10 cellular contexts compared by ENCODE assay signal in genomic region chr20:40706977-40707582, GRCh38. TPM values are rescaled to one million over a fixed set of nuclear protein-coding genes. Genes with fewer than 3 reads are reported as not detected.
DNase-seq lines count a peak whose midpoint lies in the region; ATAC-seq, FAIRE-seq and TF ChIP-seq lines count a peak whose summit lies in the region.
"Had no signal": no experiment of that assay in that cellular context is flagged by ENCODE, and none has a peak within 500 bp of the region (broad histone marks: within the 10 kb centered on the region; RNA-seq: fewer than 3 reads in every experiment).

No MANE protein-coding gene starts in this region.

- no peaks in the 10 kb centered on the region for H3K36me3 Mint-ChIP-seq in activated CD8-positive, alpha-beta T cell treated with anti-CD3 and anti-CD28 coated beads for 36 hours (ENCODE audit: low read depth)
- no peaks in the 10 kb centered on the region for H3K36me3 Mint-ChIP-seq in activated CD8-positive, alpha-beta T cell treated with anti-CD3 and anti-CD28 coated beads, Interleukin-2, amount 10 ng/mL, durations not matched to agents 7 days and 5 days (ENCODE audit: low read depth)

- dilution Hi-C loops in keratinocyte (cut with MboI; ENCODE audit: extremely low pct_ligation_motif_present, low sequenced_read_pairs): no loop called here

- H3K9me3 ChIP-seq in PC-3 (ENCODE audit: low read length): no peaks in the 10 kb centered on the region
- no peaks in the 10 kb centered on the region for H3K9me3 ChIP-seq in keratinocyte (ENCODE audit: control insufficient read depth, low read depth, low read length)
- no peaks in the 10 kb centered on the region for H3K9me3 ChIP-seq in sigmoid colon

- H3K4me1 ChIP-seq in PC-3 (ENCODE audit: insufficient read depth, low read length) (no peaks in the 10 kb centered on the region), keratinocyte (ENCODE audit: control insufficient read depth, extremely low read depth, insufficient read depth, low read length) (no peaks in the 10 kb centered on the region), sigmoid colon (no peaks in the 10 kb centered on the region)

- H3K9me1 ChIP-seq in keratinocyte (ENCODE audit: control insufficient read depth, extremely low read depth, insufficient read depth, low read length): no peaks in the 10 kb centered on the region

- no peaks in the 10 kb centered on the region for H3F3A ChIP-seq in PC-3 (ENCODE audit: low read length, unreplicated experiment)

- no TSS peak for BruUV-seq in PC-3 (replicated peaks; lab: Mats Ljungman, UMichigan)

- peaks cover 4% of the 10 kb centered on the region for H3K27me3 Mint-ChIP-seq in activated CD8-positive, alpha-beta T cell treated with anti-CD3 and anti-CD28 coated beads for 36 hours
- H3K27me3 Mint-ChIP-seq in activated CD8-positive, alpha-beta T cell treated with anti-CD3 and anti-CD28 coated beads, Interleukin-2, amount 10 ng/mL, durations not matched to agents 7 days and 5 days (ENCODE audit: low read depth): peaks cover 17% of the 10 kb centered on the region

- no peak overlapping the region for H3K4me3 ChIP-seq in PC-3 (ENCODE audit: low read length)
- no peak overlapping the region for H3K4me3 ChIP-seq in keratinocyte (ENCODE audit: control insufficient read depth in 2 of 3, extremely low read depth in 1 of 3, insufficient read depth in 2 of 3, low read depth in 1 of 3, low read length in 3 of 3)
- H3K4me3 ChIP-seq in sigmoid colon: no peak overlapping the region

- H3K27ac ChIP-seq in PC-3 (ENCODE audit: low read length): no peak overlapping the region
- no peak overlapping the region for H3K27ac ChIP-seq in keratinocyte (ENCODE audit: control insufficient read depth, insufficient read depth, low read length)
- no peak overlapping the region for H3K27ac ChIP-seq in sigmoid colon

- H3K36me3 ChIP-seq in PC-3 (ENCODE audit: low read depth, low read length) (no peaks in the 10 kb centered on the region), keratinocyte (ENCODE audit: control insufficient read depth in 2 of 2, extremely low read depth in 1 of 2, insufficient read depth in 2 of 2, low read length in 2 of 2) (no peaks in the 10 kb centered on the region), sigmoid colon (no peaks in the 10 kb centered on the region)

- H3K27me3 ChIP-seq in PC-3 (ENCODE audit: low read length) (peaks cover 57% of the 10 kb centered on the region), keratinocyte (ENCODE audit: control insufficient read depth, extremely low read depth, insufficient read depth, low read length) (peaks cover 3% of the 10 kb centered on the region), sigmoid colon (peaks cover 0 to 13% (median 12%) of the 10 kb centered on the region in 3 donors)

- no peak for FAIRE-seq in keratinocyte (lab: Jason Lieb, UNC)

- no peak overlapping the region for H2AFZ ChIP-seq in PC-3 (ENCODE audit: low read length)
- no peak overlapping the region for H2AFZ ChIP-seq in keratinocyte (ENCODE audit: control insufficient read depth, low read length)

- CTCF ChIA-PET in activated CD8-positive, alpha-beta T cell treated with anti-CD3 and anti-CD28 coated beads for 36 hours (lab: Charles Lee): interaction anchor here (1.1 to 1.7 kb wide), 3 partner anchors 13 to 256 kb away, joined by 3 to 4 read pairs (median 4); no protein-coding TSS in a partner anchor
- CTCF ChIA-PET in activated CD8-positive, alpha-beta T cell treated with anti-CD3 and anti-CD28 coated beads, Interleukin-2, amount 10 ng/mL, durations not matched to agents 7 days and 5 days (lab: Charles Lee): interaction anchor here (0.7 to 1.5 kb wide), 2 partner anchors 18 to 34 kb away, joined by 4 to 6 read pairs; partner anchors contain the start of gene MAFB
- CTCF ChIA-PET in PC-3 (lab: Charles Lee): no interaction called here

- H4K20me1 ChIP-seq in PC-3 (ENCODE audit: low read length): no peaks in the 10 kb centered on the region
- H4K20me1 ChIP-seq in keratinocyte (ENCODE audit: control insufficient read depth, extremely low read depth, insufficient read depth, low read length): no peaks in the 10 kb centered on the region

- no peak for TF ChIP-seq POLR2A in sigmoid colon (IDR thresholded peaks at IDR 0.05)

- no peaks in the 10 kb centered on the region for H3K9me2 ChIP-seq in PC-3 (replicated peaks; ENCODE audit: low read length)

- H3K9ac ChIP-seq in PC-3 (ENCODE audit: low read length) (no peak overlapping the region), keratinocyte (ENCODE audit: control insufficient read depth, extremely low read depth, insufficient read depth, low read length) (no peak overlapping the region)

- H3K4me3 Mint-ChIP-seq in activated CD8-positive, alpha-beta T cell treated with anti-CD3 and anti-CD28 coated beads for 36 hours: no peak overlapping the region
- no peak overlapping the region for H3K4me3 Mint-ChIP-seq in activated CD8-positive, alpha-beta T cell treated with anti-CD3 and anti-CD28 coated beads, Interleukin-2, amount 10 ng/mL, durations not matched to agents 7 days and 5 days

- H3K4me1 Mint-ChIP-seq in activated CD8-positive, alpha-beta T cell treated with anti-CD3 and anti-CD28 coated beads for 36 hours (ENCODE audit: low read depth): no peaks in the 10 kb centered on the region
- no peaks in the 10 kb centered on the region for H3K4me1 Mint-ChIP-seq in activated CD8-positive, alpha-beta T cell treated with anti-CD3 and anti-CD28 coated beads, Interleukin-2, amount 10 ng/mL, durations not matched to agents 7 days and 5 days (ENCODE audit: low read depth)

- H3K4me2 ChIP-seq in PC-3 (ENCODE audit: low read length): no peak overlapping the region
- no peak overlapping the region for H3K4me2 ChIP-seq in keratinocyte (ENCODE audit: control insufficient read depth, extremely low read depth, insufficient read depth, low read depth, low read length)

- TF ChIP-seq CTCF in activated CD8-positive, alpha-beta T cell treated with anti-CD3 and anti-CD28 coated beads for 36 hours (IDR thresholded peaks at IDR 0.05): no peak
- TF ChIP-seq CTCF in PC-3 (conservative IDR thresholded peaks at IDR 0.05; ENCODE audit: low read depth, low read length): 0 out of 2 replicates have a peak, but pooled peaks have one; percentile 24
- peak in 2 of 3 experiments; percentile 27 to 55 for TF ChIP-seq CTCF in keratinocyte (optimal IDR thresholded peaks at IDR 0.05 in 1 of 3, IDR thresholded peaks at IDR 0.05 in 1 of 3, conservative IDR thresholded peaks at IDR 0.05 in 1 of 3; ENCODE audit: extremely low read depth in 1 of 3, insufficient read depth in 2 of 3, low read length in 3 of 3)
- no peak for TF ChIP-seq CTCF in sigmoid colon (IDR thresholded peaks at IDR 0.05)

- no peaks in the 10 kb centered on the region for H3K9me3 Mint-ChIP-seq in activated CD8-positive, alpha-beta T cell treated with anti-CD3 and anti-CD28 coated beads for 36 hours
- H3K9me3 Mint-ChIP-seq in activated CD8-positive, alpha-beta T cell treated with anti-CD3 and anti-CD28 coated beads, Interleukin-2, amount 10 ng/mL, durations not matched to agents 7 days and 5 days (ENCODE audit: insufficient read depth): no peaks in the 10 kb centered on the region

- peak; percentile 39 for ATAC-seq in activated CD8-positive, alpha-beta T cell treated with anti-CD3 and anti-CD28 coated beads for 36 hours
- no peak for ATAC-seq in activated CD8-positive, alpha-beta T cell treated with anti-CD3 and anti-CD28 coated beads, Interleukin-2, amount 10 ng/mL, durations not matched to agents 7 days and 5 days
- ATAC-seq in PC-3 (peak; percentile 35; the same call in 1 of the 2 replicates), GM21723 (IDR thresholded peaks at IDR 0.05; ENCODE audit: unreplicated experiment) (no peak)

- POLR2A ChIA-PET in activated CD8-positive, alpha-beta T cell treated with anti-CD3 and anti-CD28 coated beads for 36 hours (lab: Charles Lee): interaction anchor here (0.6 kb wide), 1 partner anchor 63 kb away, joined by 3 read pairs; no protein-coding TSS in a partner anchor
- POLR2A ChIA-PET in activated CD8-positive, alpha-beta T cell treated with anti-CD3 and anti-CD28 coated beads, Interleukin-2, amount 10 ng/mL, durations not matched to agents 7 days and 5 days (lab: Charles Lee): no interaction called here
- POLR2A ChIA-PET in PC-3 (lab: Charles Lee; ENCODE audit: unreplicated experiment): no interaction called here

- no peak overlapping the region for H3K27ac Mint-ChIP-seq in activated CD8-positive, alpha-beta T cell treated with anti-CD3 and anti-CD28 coated beads for 36 hours
- H3K27ac Mint-ChIP-seq in activated CD8-positive, alpha-beta T cell treated with anti-CD3 and anti-CD28 coated beads, Interleukin-2, amount 10 ng/mL, durations not matched to agents 7 days and 5 days: no peak overlapping the region

- no peaks in the 10 kb centered on the region for H3K79me2 ChIP-seq in PC-3 (ENCODE audit: low read length)
- H3K79me2 ChIP-seq in keratinocyte (ENCODE audit: control insufficient read depth, insufficient read depth, low read length): no peaks in the 10 kb centered on the region

- no peak for DNase-seq in activated CD8-positive, alpha-beta T cell treated with anti-CD3 and anti-CD28 coated beads for 36 hours
- DNase-seq in activated CD8-positive, alpha-beta T cell treated with anti-CD3 and anti-CD28 coated beads, Interleukin-2, amount 10 ng/mL, durations not matched to agents 7 days and 5 days: no peak
- DNase-seq in PC-3 (peak; percentile 5), keratinocyte (ENCODE audit: low read depth, low spot score) (no peak), NCI-H774 (lab: John Stamatoyannopoulos, UW) (no peak), NCI-H69 (lab: John Stamatoyannopoulos, UW) (no peak), sigmoid colon (no peak)
- DNase-seq: cortex of kidney, hypothalamus had no signal

- intact Hi-C loops in activated CD8-positive, alpha-beta T cell treated with anti-CD3 and anti-CD28 coated beads for 36 hours (cut with micrococcal nuclease): no loop called here
- intact Hi-C loops in PC-3 (cut with micrococcal nuclease) (loop anchor here (10.0 kb wide), 1 partner anchor 258 kb away; no protein-coding TSS in a partner anchor), sigmoid colon (cut with DNase I) (no loop called here)

- 26 to 66% methylated on average over 3 of the region's 3 CpGs for WGBS in sigmoid colon, 2 donors

- TF ChIP-seq EP300 in sigmoid colon (IDR thresholded peaks at IDR 0.05): no peak

RNA-seq across cellular contexts. Expression of gene MAFB, which starts 18.0 kb away (rescaled TPM):
- total RNA-seq in activated CD8-positive, alpha-beta T cell treated with anti-CD3 and anti-CD28 coated beads for 36 hours: not detected
- under 1 TPM in 1 of 2 experiments, not detected in 1; 0.08 TPM for total RNA-seq in activated CD8-positive, alpha-beta T cell treated with anti-CD3 and anti-CD28 coated beads, Interleukin-2, amount 10 ng/mL, durations not matched to agents 7 days and 5 days
- total RNA-seq in PC-3 (2014; rRNA removed) (0.04 TPM in 1 of 2 replicates, not detected in the other), sigmoid colon (10 to 100 TPM; 18.6 to 43.3 (median 32.7) TPM)
- polyA plus RNA-seq in keratinocyte (0.70 to 3.9 TPM (median 1.7 TPM) in 3 replicates), sigmoid colon (10 to 100 TPM in 1 of 3 donors, 1 to 10 TPM in 2; 5.4 to 11.4 (median 6.5) TPM)
- 12.1 TPM for polyA plus RNA-seq in keratinocyte (2011; ENCODE audit: low read depth)
- polyA plus RNA-seq in keratinocyte (2011; cell fraction: cytosol; rRNA removed): 2.1 and 2.4 TPM in 2 replicates
- 6.7 and 7.5 TPM in 2 replicates for polyA plus RNA-seq in keratinocyte (2011; cell fraction: nucleus; rRNA removed)
- 1.3 and 16.8 TPM in 2 replicates for polyA plus RNA-seq in keratinocyte (2012; ENCODE audit: low replicate concordance)
- polyA minus RNA-seq in keratinocyte: 0.85 to 3.0 TPM (median 1.5 TPM) in 3 replicates
- 4.0 TPM for polyA minus RNA-seq in keratinocyte (2011; cell fraction: cytosol; rRNA and poly(A)+ RNA removed)
- polyA minus RNA-seq in keratinocyte (2011; cell fraction: nucleus; rRNA and poly(A)+ RNA removed): 6.1 and 6.8 TPM in 2 replicates

Comparison
In these comparisons a context has a peak if more than half of its experiments do, and no peak if none do; other contexts are left out.
1. ATAC-seq: peak in activated CD8-positive, alpha-beta T cell treated with anti-CD3 and anti-CD28 coated beads for 36 hours (single experiment) and PC-3 (single experiment); none in activated CD8-positive, alpha-beta T cell treated with anti-CD3 and anti-CD28 coated beads, Interleukin-2, amount 10 ng/mL, durations not matched to agents 7 days and 5 days (single experiment) and GM21723 (single experiment).
2. CTCF ChIP-seq: peak in PC-3 (single experiment) and keratinocyte (2 of 3); none in activated CD8-positive, alpha-beta T cell treated with anti-CD3 and anti-CD28 coated beads for 36 hours (single experiment) and sigmoid colon (0 of 4).
3. RNA of gene MAFB, which starts 18.0 kb away (total RNA-seq): 18.6 to 43.3 TPM in sigmoid colon; 0.08 TPM in activated CD8-positive, alpha-beta T cell treated with anti-CD3 and anti-CD28 coated beads, Interleukin-2, amount 10 ng/mL, durations not matched to agents 7 days and 5 days, 0.04 TPM in PC-3 and not detected in activated CD8-positive, alpha-beta T cell treated with anti-CD3 and anti-CD28 coated beads for 36 hours; every median in the first group is over 10 times any median in the second.